In the genomic region with DNA sequence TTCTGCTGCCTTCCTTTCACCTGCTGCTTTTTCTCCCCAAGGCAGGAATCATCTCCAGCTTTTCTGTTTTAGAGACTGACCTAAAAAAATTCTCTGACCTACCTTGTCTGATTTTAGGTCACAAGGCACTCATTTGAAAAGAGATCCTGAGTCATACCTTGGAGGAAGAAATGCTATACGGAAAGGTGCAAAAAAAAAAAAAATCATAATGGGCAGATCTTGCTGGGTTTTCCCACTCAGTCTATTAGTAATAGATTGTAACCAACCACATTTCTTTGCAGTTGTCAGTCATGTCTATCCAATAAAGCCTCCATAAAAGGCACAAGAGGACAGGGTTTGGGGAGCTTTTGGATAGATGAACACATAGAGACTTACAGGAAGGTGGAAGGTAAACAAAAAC, we compare ENCODE assay signal across 20 cellular contexts.
DNase-seq lines count a peak whose midpoint lies in the region; ATAC-seq and TF ChIP-seq lines count a peak whose summit lies in the region.
"Had no signal": no experiment of that assay in that cellular context is flagged by ENCODE, and none has a peak within 500 bp of the region (broad histone marks: within the 10 kb centered on the region; RNA-seq: fewer than 3 reads in every experiment).

No MANE protein-coding gene starts in this region.

- no peak for DNase-seq in activated CD4-positive, CD25-positive, alpha-beta regulatory T cell (lab: John Stamatoyannopoulos, UW)
- DNase-seq in activated naive CD8-positive, alpha-beta T cell treated with anti-CD3 and anti-CD28 coated beads, Interleukin-2, amount 50 U/mL, for 24 hours: no peak
- DNase-seq in foreskin keratinocyte (peak in 1 of 2 donors; percentile 20), D341Med (ENCODE audit: low spot score) (no peak), endothelial cell (ENCODE audit: low spot score) (no peak), NCI-H1092 (lab: John Stamatoyannopoulos, UW) (no peak)
- no peak for DNase-seq in stimulated activated effector memory CD8-positive, alpha-beta T cell treated with anti-CD3 and anti-CD28 coated beads, Interleukin-12 subunit alpha, Interleukin-12 subunit beta, amount 100 ng/mL, for 72 hours (ENCODE audit: low spot score in 2 of 2)
- DNase-seq: AML-193, NCI-H1417 treated with DMSO at 0.1 percent for 48 hours, NCI-H187 treated with DMSO at 0.1 percent for 48 hours, NCI-H226, NCI-H526, PC-3, RPMI8226, SIG-M5 had no signal

- peaks cover 4% of the 10 kb centered on the region for H3K9me3 Mint-ChIP-seq in activated naive CD8-positive, alpha-beta T cell treated with anti-CD3 and anti-CD28 coated beads, Interleukin-2, amount 50 U/mL, for 24 hours
- no peaks in the 10 kb centered on the region for H3K9me3 Mint-ChIP-seq in stimulated activated effector memory CD8-positive, alpha-beta T cell treated with anti-CD3 and anti-CD28 coated beads, Interleukin-12 subunit alpha, Interleukin-12 subunit beta, amount 100 ng/mL, for 72 hours
- H3K9me3 Mint-ChIP-seq in endothelial cell (ENCODE audit: unreplicated experiment): no peaks in the 10 kb centered on the region

- peaks cover 10% of the 10 kb centered on the region for H3K4me1 Mint-ChIP-seq in activated naive CD8-positive, alpha-beta T cell treated with anti-CD3 and anti-CD28 coated beads, Interleukin-2, amount 50 U/mL, for 24 hours
- peaks cover 7% of the 10 kb centered on the region for H3K4me1 Mint-ChIP-seq in stimulated activated effector memory CD8-positive, alpha-beta T cell treated with anti-CD3 and anti-CD28 coated beads, Interleukin-12 subunit alpha, Interleukin-12 subunit beta, amount 100 ng/mL, for 72 hours
- H3K4me1 Mint-ChIP-seq in endothelial cell (ENCODE audit: unreplicated experiment): no peaks in the 10 kb centered on the region

- H3K4me1 ChIP-seq in foreskin keratinocyte: no peaks in the 10 kb centered on the region

- no peaks in the 10 kb centered on the region for H3K27me3 ChIP-seq in foreskin keratinocyte

- peak overlapping the region; percentile 17 for H3K27ac Mint-ChIP-seq in activated naive CD8-positive, alpha-beta T cell treated with anti-CD3 and anti-CD28 coated beads, Interleukin-2, amount 50 U/mL, for 24 hours
- peak overlapping the region; percentile 44 for H3K27ac Mint-ChIP-seq in stimulated activated effector memory CD8-positive, alpha-beta T cell treated with anti-CD3 and anti-CD28 coated beads, Interleukin-12 subunit alpha, Interleukin-12 subunit beta, amount 100 ng/mL, for 72 hours
- H3K27ac Mint-ChIP-seq in endothelial cell (ENCODE audit: unreplicated experiment): no peak overlapping the region

- ATAC-seq in activated CD4-positive, CD25-positive, alpha-beta regulatory T cell treated with anti-CD3 and anti-CD28 coated beads, Interleukin-2, amount 50 U/mL, for 24 hours: peak; percentile 32 to 43
- ATAC-seq in activated naive CD8-positive, alpha-beta T cell treated with anti-CD3 and anti-CD28 coated beads, Interleukin-2, amount 50 U/mL, for 24 hours: no peak
- peak; percentile 26 for ATAC-seq in foreskin keratinocyte
- peak; percentile 49 for ATAC-seq in stimulated activated effector memory CD8-positive, alpha-beta T cell treated with anti-CD3 and anti-CD28 coated beads, Interleukin-12 subunit alpha, Interleukin-12 subunit beta, amount 100 ng/mL, for 72 hours
- ATAC-seq: HepG2, PC-3 had no signal

- peaks cover 73% of the 10 kb centered on the region for H3K36me3 Mint-ChIP-seq in activated naive CD8-positive, alpha-beta T cell treated with anti-CD3 and anti-CD28 coated beads, Interleukin-2, amount 50 U/mL, for 24 hours (ENCODE audit: low read depth)
- H3K36me3 Mint-ChIP-seq in stimulated activated effector memory CD8-positive, alpha-beta T cell treated with anti-CD3 and anti-CD28 coated beads, Interleukin-12 subunit alpha, Interleukin-12 subunit beta, amount 100 ng/mL, for 72 hours: peaks cover 64% of the 10 kb centered on the region
- H3K36me3 Mint-ChIP-seq in endothelial cell (ENCODE audit: low read depth, unreplicated experiment): peaks cover 24% of the 10 kb centered on the region

- no peak overlapping the region for H3K27ac ChIP-seq in foreskin keratinocyte
- H3K27ac ChIP-seq: 22Rv1, C4-2B, KMS-11 had no signal

- H3K27me3 Mint-ChIP-seq in activated naive CD8-positive, alpha-beta T cell treated with anti-CD3 and anti-CD28 coated beads, Interleukin-2, amount 50 U/mL, for 24 hours: no peaks in the 10 kb centered on the region
- no peaks in the 10 kb centered on the region for H3K27me3 Mint-ChIP-seq in endothelial cell (ENCODE audit: unreplicated experiment)

- TF ChIP-seq CTCF in foreskin keratinocyte (conservative IDR thresholded peaks at IDR 0.05) (no peak), endothelial cell (IDR thresholded peaks at IDR 0.05; ENCODE audit: unreplicated experiment) (no peak)

- H3K4me3 Mint-ChIP-seq in activated naive CD8-positive, alpha-beta T cell treated with anti-CD3 and anti-CD28 coated beads, Interleukin-2, amount 50 U/mL, for 24 hours: no peak overlapping the region
- H3K4me3 Mint-ChIP-seq in stimulated activated effector memory CD8-positive, alpha-beta T cell treated with anti-CD3 and anti-CD28 coated beads, Interleukin-12 subunit alpha, Interleukin-12 subunit beta, amount 100 ng/mL, for 72 hours: no peak overlapping the region
- no peak overlapping the region for H3K4me3 Mint-ChIP-seq in endothelial cell (ENCODE audit: unreplicated experiment)
